Comparison of ENCODE assay signal across 12 cellular contexts in genomic region chr1:210908257-210908656, GRCh38.
"Had no signal": no experiment of that assay in that cellular context is flagged by ENCODE, and none has a peak within 500 bp of the region (broad histone marks: within the 10 kb centered on the region; RNA-seq: fewer than 3 reads in every experiment).

No MANE protein-coding gene starts in this region.

- H3K4me3 Mint-ChIP-seq: activated naive CD4-positive, alpha-beta T cell treated with anti-CD3 and anti-CD28 coated beads, Interleukin-2, amount 50 U/mL, for 24 hours; brain had no signal

- DNase-seq: activated CD4-positive, alpha-beta T cell treated with anti-CD3 and anti-CD28 coated beads, Interleukin-2, amount 50 U/mL, for 4 hours; activated effector memory CD4-positive, alpha-beta T cell treated with Interleukin-2 at 50 U/mL for 16 hours; activated T-cell treated with anti-CD3 and anti-CD28 coated beads, Interleukin-2, amount 50 U/mL, for 1 hour; dermis blood vessel endothelial cell; stimulated activated CD4-positive, alpha-beta T cell treated with anti-CD3 and anti-CD28 coated beads, Interleukin-15, amount 100 ng/mL, for 24 hours; stimulated activated CD4-positive, alpha-beta T cell treated with anti-CD3 and anti-CD28 coated beads, Interleukin-4, amount 100 ng/mL, for 24 hours; stomach had no signal

- H3K4me1 ChIP-seq: stomach had no signal

- H3K4me3 ChIP-seq: stomach, thoracic aorta had no signal

- H3K9me3 Mint-ChIP-seq: activated naive CD4-positive, alpha-beta T cell treated with anti-CD3 and anti-CD28 coated beads, Interleukin-2, amount 50 U/mL, for 24 hours; brain had no signal

- H3K27ac Mint-ChIP-seq: activated naive CD4-positive, alpha-beta T cell treated with anti-CD3 and anti-CD28 coated beads, Interleukin-2, amount 50 U/mL, for 24 hours had no signal

- H3K27me3 Mint-ChIP-seq: brain had no signal

- ATAC-seq: activated CD4-positive, CD25-positive, alpha-beta regulatory T cell treated with anti-CD3 and anti-CD28 coated beads, Interleukin-2, amount 50 U/mL, for 24 hours; esophagus mucosa had no signal

- H3K36me3 Mint-ChIP-seq: activated naive CD4-positive, alpha-beta T cell treated with anti-CD3 and anti-CD28 coated beads, Interleukin-2, amount 50 U/mL, for 24 hours; brain had no signal

- H3K9me3 ChIP-seq: stomach, thoracic aorta had no signal

- H3K36me3 ChIP-seq: stomach, thoracic aorta had no signal

- H3K27ac ChIP-seq: stomach, thoracic aorta had no signal

- H3K4me1 Mint-ChIP-seq: activated naive CD4-positive, alpha-beta T cell treated with anti-CD3 and anti-CD28 coated beads, Interleukin-2, amount 50 U/mL, for 24 hours had no signal
